Comparison of ENCODE assay signal across 4 cellular contexts in the genomic region with DNA sequence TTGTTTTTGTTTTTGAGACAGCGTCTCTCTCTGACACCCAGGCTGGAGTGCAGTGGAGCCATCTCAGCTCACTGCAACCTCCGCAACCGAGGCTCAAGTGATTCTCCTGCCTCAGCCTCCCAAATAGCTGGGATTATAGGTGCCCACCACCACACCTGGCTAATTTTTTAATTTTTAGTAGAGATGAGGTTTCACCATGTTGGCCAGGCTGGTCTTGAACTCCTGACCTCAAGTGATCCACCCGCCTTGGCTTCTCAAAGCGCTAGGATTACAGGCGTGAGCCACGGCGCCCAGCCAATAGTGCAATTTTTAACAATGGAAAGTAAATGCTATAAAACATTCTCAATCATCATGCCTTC. TPM values are rescaled to one million over a fixed set of nuclear protein-coding genes. Genes with fewer than 3 reads are reported as not detected.
"Had no signal": no experiment of that assay in that cellular context is flagged by ENCODE, and none has a peak within 500 bp of the region (broad histone marks: within the 10 kb centered on the region; RNA-seq: fewer than 3 reads in every experiment).

No MANE protein-coding gene starts in this region.

RNA-seq across cellular contexts. Expression of a gene that starts 21.8 kb away (rescaled TPM):
- total RNA-seq: LHCN-M2, M059J, MCF 10A, NCI-H460 had no signal
